Comparison of ENCODE assay signal across 25 cellular contexts in the genomic region with DNA sequence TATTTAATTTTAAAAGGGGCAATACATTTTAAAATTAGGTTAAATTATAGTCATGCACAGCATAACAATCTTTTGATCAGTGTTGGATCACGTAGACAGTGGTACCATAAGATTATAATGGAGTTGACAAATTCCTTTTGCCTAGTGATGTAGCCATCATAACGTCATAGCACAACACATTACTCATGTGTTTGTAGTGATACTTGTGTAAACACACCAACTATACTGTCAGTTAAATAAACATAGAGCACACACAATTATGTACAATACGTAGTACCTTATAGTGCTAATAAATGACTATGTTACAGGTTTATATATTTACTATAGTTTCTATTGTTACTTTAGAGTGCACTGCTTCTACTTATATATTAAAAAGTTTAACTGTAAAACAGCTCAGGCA. TPM values are rescaled to one million over a fixed set of nuclear protein-coding genes. Genes with fewer than 3 reads are reported as not detected.
"Had no signal": no experiment of that assay in that cellular context is flagged by ENCODE, and none has a peak within 500 bp of the region (broad histone marks: within the 10 kb centered on the region; RNA-seq: fewer than 3 reads in every experiment).

No MANE protein-coding gene starts in this region.

- ATAC-seq: activated CD8-positive, alpha-beta T cell treated with anti-CD3 and anti-CD28 coated beads, Interleukin-2, amount 10 ng/mL, durations not matched to agents 7 days and 5 days; activated naive CD4-positive, alpha-beta T cell treated with anti-CD3 and anti-CD28 coated beads, Interleukin-2, amount 50 U/mL, for 72 hours; activated T-cell treated with anti-CD3 and anti-CD28 coated beads, Interleukin-2, amount 50 U/mL, for 4 hours had no signal

- DNase-seq: activated CD4-positive, alpha-beta T cell treated with anti-CD3 and anti-CD28 coated beads, Interleukin-2, amount 10 ng/mL, durations not matched to agents 7 days and 5 days; activated CD4-positive, alpha-beta T cell treated with anti-CD3 and anti-CD28 coated beads, Interleukin-2, amount 50 U/mL, for 48 hours; activated CD8-positive, alpha-beta T cell treated with anti-CD3 and anti-CD28 coated beads, Interleukin-2, amount 10 ng/mL, durations not matched to agents 7 days and 5 days; activated gamma-delta T cell treated with Interleukin-2 at 50 U/mL for 16 hours; activated naive CD4-positive, alpha-beta T cell treated with anti-CD3 and anti-CD28 coated beads for 36 hours; activated T-cell treated with anti-CD3 and anti-CD28 coated beads, Interleukin-2, amount 50 U/mL, for 4 hours; adrenal gland; central memory CD4-positive, alpha-beta T cell; Karpas-422; KBM-7; MG63; NCI-H1048; NCI-H1105 treated with DMSO at 0.1 percent for 48 hours; NCI-H1436; NCI-H1694; NCI-H1930; NCI-H2081 treated with DMSO at 0.1 percent for 48 hours; NCI-H226; NCI-H446 treated with DMSO at 0.1 percent for 48 hours; NCI-H524 treated with DMSO at 0.1 percent for 48 hours; SK-N-SH had no signal

- H3K36me3 ChIP-seq: adrenal gland, MG63, SJSA1 had no signal

- H3K4me3 ChIP-seq: adrenal gland, MG63, SJSA1 had no signal

- H3K4me1 ChIP-seq: adrenal gland, SJSA1 had no signal

- H3K9me3 ChIP-seq: adrenal gland, MG63, SJSA1, SK-N-SH had no signal

- H3K27ac ChIP-seq: adrenal gland, SJSA1 had no signal

RNA-seq across cellular contexts. Expression of a gene that starts 31.2 kb away (rescaled TPM):
- total RNA-seq: activated naive CD4-positive, alpha-beta T cell treated with anti-CD3 and anti-CD28 coated beads for 36 hours; adrenal gland; OCI-LY7; RPMI7951; SJSA1 had no signal
